Comparison of ENCODE assay signal across 8 cellular contexts in the genomic region with DNA sequence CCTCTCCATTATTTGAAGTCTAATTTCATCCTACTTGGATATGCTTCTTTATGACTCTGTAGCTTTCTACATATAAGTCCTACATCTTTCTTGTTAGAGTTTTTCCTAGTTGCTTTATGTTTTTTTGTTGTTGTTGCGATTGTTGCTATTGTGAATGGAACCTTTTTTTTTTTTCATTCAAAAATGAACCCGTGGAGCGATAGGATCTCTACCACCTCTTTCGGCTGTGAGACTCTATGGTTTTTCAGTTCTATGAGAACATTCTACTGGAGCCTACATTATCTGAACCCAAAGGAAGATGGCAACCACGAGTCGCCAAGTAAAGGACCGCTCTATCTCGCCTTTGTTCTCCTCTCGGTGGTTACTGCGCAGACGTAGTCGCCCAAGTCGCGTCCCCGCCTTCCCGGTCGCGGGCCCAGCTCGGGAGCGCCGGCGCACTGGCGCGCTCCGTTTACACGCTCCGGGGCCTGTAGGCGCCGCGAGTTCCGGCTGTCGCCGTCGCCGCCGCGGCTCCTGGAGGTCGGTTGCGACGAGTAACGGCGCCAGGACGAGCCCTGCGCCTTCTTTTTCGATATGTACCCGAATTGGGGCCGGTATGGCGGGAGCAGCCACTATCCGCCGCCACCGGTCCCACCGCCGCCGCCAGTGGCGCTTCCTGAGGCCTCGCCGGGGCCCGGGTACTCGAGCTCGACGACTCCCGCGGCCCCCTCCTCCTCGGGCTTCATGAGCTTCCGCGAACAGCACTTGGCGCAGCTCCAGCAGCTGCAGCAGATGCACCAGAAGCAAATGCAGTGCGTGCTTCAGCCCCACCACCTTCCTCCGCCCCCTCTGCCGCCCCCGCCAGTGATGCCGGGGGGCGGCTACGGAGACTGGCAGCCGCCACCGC. TPM values are rescaled to one million over a fixed set of nuclear protein-coding genes. Genes with fewer than 3 reads are reported as not detected.
A peak's percentile ranks its signal among the peaks of the same experiment; 100 is the strongest.
DNase-seq lines count a peak whose midpoint lies in the region; ATAC-seq and TF ChIP-seq lines count a peak whose summit lies in the region.

A gene with protein sequence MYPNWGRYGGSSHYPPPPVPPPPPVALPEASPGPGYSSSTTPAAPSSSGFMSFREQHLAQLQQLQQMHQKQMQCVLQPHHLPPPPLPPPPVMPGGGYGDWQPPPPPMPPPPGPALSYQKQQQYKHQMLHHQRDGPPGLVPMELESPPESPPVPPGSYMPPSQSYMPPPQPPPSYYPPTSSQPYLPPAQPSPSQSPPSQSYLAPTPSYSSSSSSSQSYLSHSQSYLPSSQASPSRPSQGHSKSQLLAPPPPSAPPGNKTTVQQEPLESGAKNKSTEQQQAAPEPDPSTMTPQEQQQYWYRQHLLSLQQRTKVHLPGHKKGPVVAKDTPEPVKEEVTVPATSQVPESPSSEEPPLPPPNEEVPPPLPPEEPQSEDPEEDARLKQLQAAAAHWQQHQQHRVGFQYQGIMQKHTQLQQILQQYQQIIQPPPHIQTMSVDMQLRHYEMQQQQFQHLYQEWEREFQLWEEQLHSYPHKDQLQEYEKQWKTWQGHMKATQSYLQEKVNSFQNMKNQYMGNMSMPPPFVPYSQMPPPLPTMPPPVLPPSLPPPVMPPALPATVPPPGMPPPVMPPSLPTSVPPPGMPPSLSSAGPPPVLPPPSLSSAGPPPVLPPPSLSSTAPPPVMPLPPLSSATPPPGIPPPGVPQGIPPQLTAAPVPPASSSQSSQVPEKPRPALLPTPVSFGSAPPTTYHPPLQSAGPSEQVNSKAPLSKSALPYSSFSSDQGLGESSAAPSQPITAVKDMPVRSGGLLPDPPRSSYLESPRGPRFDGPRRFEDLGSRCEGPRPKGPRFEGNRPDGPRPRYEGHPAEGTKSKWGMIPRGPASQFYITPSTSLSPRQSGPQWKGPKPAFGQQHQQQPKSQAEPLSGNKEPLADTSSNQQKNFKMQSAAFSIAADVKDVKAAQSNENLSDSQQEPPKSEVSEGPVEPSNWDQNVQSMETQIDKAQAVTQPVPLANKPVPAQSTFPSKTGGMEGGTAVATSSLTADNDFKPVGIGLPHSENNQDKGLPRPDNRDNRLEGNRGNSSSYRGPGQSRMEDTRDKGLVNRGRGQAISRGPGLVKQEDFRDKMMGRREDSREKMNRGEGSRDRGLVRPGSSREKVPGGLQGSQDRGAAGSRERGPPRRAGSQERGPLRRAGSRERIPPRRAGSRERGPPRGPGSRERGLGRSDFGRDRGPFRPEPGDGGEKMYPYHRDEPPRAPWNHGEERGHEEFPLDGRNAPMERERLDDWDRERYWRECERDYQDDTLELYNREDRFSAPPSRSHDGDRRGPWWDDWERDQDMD (N-terminal part only) (plus strand): TSS at position 400 of the 886 bp plus-strand sequence. CDS start 174 bp downstream, at position 574.

- H3K36me3 ChIP-seq in gastroesophageal sphincter = no peaks in the 10 kb centered on the region
- no peaks in the 10 kb centered on the region for H3K36me3 ChIP-seq in suprapubic skin

- H3K27ac ChIP-seq in gastroesophageal sphincter = peak within 1 kb of the TSS; percentile 54 to 97 (median 86)
- peak within 1 kb of the TSS; percentile 97 for H3K27ac ChIP-seq in suprapubic skin

- H3K9me3 ChIP-seq in gastroesophageal sphincter (no peaks in the 10 kb centered on the region), suprapubic skin (no peaks in the 10 kb centered on the region)

- peaks cover 0 to 49% (median 4%) of the 10 kb centered on the region in 3 donors for H3K4me1 ChIP-seq in gastroesophageal sphincter
- peaks cover 51% of the 10 kb centered on the region for H3K4me1 ChIP-seq in suprapubic skin

- no peak for TF ChIP-seq EP300 in gastroesophageal sphincter (IDR thresholded peaks at IDR 0.05)
- no peak for TF ChIP-seq EP300 in suprapubic skin (IDR thresholded peaks at IDR 0.05)

- CTCF ChIA-PET in HEK293T (lab: Yijun Ruan, JAX) = interaction anchor here (0.5 to 0.7 kb wide), 3 partner anchors 432 to 681 kb away, joined by 3 to 5 read pairs (median 5); no protein-coding TSS in a partner anchor
- CTCF ChIA-PET in activated naive CD4-positive, alpha-beta T cell treated with anti-CD3 and anti-CD28 coated beads, Interleukin-2, amount 10 ng/mL, durations not matched to agents 7 days and 5 days (lab: Charles Lee) = interaction anchor here (0.7 to 2.5 kb wide), 10 partner anchors 16 to 441 kb away, joined by 3 to 9 read pairs (median 4); a partner anchor contains a TSS

- peaks cover 48% of the 10 kb centered on the region for H3K4me1 Mint-ChIP-seq in activated naive CD4-positive, alpha-beta T cell treated with anti-CD3 and anti-CD28 coated beads, Interleukin-2, amount 10 ng/mL, durations not matched to agents 7 days and 5 days

- H3K9me3 Mint-ChIP-seq in activated naive CD4-positive, alpha-beta T cell treated with anti-CD3 and anti-CD28 coated beads, Interleukin-2, amount 10 ng/mL, durations not matched to agents 7 days and 5 days = peaks cover 1% of the 10 kb centered on the region

- peak within 1 kb of the TSS; percentile 98 for H3K4me3 Mint-ChIP-seq in activated naive CD4-positive, alpha-beta T cell treated with anti-CD3 and anti-CD28 coated beads, Interleukin-2, amount 10 ng/mL, durations not matched to agents 7 days and 5 days

- WGBS in gastroesophageal sphincter (ENCODE audit: low coverage in 1 of 2), 2 donors = 0% methylated on average over 3 to 4 of the region's 76 CpGs
- under 1% methylated on average over 60 of the region's 76 CpGs for WGBS in suprapubic skin

- H3K27me3 Mint-ChIP-seq in activated naive CD4-positive, alpha-beta T cell treated with anti-CD3 and anti-CD28 coated beads, Interleukin-2, amount 10 ng/mL, durations not matched to agents 7 days and 5 days = no peaks in the 10 kb centered on the region

- POLR2A ChIA-PET in HEK293T (lab: Yijun Ruan, JAX) = interaction anchor here (0.5 to 2.1 kb wide), 11 partner anchors 8 to 162 kb away, joined by 3 to 12 read pairs (median 3); no protein-coding TSS in a partner anchor

- peak; percentile 87 to 88 for TF ChIP-seq POLR2A in gastroesophageal sphincter (IDR thresholded peaks at IDR 0.05)
- TF ChIP-seq POLR2A in suprapubic skin (IDR thresholded peaks at IDR 0.05) = peak; percentile 58 to 89

- peaks cover 32% of the 10 kb centered on the region for H3K36me3 Mint-ChIP-seq in activated naive CD4-positive, alpha-beta T cell treated with anti-CD3 and anti-CD28 coated beads, Interleukin-2, amount 10 ng/mL, durations not matched to agents 7 days and 5 days

- H3K4me3 ChIP-seq in gastroesophageal sphincter (peak within 1 kb of the TSS; percentile 74 to 86), suprapubic skin (peak within 1 kb of the TSS; percentile 94)

- peak; percentile 99 for ATAC-seq in gastroesophageal sphincter

- DNase-seq in GM04503 (ENCODE audit: low read depth) (peak; percentile 88), HEK293T (ENCODE audit: extremely low spot score) (peak; percentile 94), MV-4-11 (lab: John Stamatoyannopoulos, UW) (peak; percentile 97), SK-N-DZ (ENCODE audit: low spot score) (peak; percentile 96), non-pigmented ciliary epithelial cell (ENCODE audit: low read depth) (peak; percentile 92), suprapubic skin (ENCODE audit: low spot score in 2 of 2) (peak; percentile 93 to 94)
- peak; percentile 93 for DNase-seq in activated naive CD4-positive, alpha-beta T cell treated with anti-CD3 and anti-CD28 coated beads, Interleukin-2, amount 10 ng/mL, durations not matched to agents 7 days and 5 days

- TF ChIP-seq CTCF in gastroesophageal sphincter (IDR thresholded peaks at IDR 0.05) = peak in 3 of 4 experiments; percentile 17 to 73 (median 40)
- TF ChIP-seq CTCF in suprapubic skin (IDR thresholded peaks at IDR 0.05) = peak in 1 of 2 donors; percentile 34

- no peaks in the 10 kb centered on the region for H3K27me3 ChIP-seq in gastroesophageal sphincter
- no peaks in the 10 kb centered on the region for H3K27me3 ChIP-seq in suprapubic skin

- peak within 1 kb of the TSS; percentile 84 for H3K27ac Mint-ChIP-seq in activated naive CD4-positive, alpha-beta T cell treated with anti-CD3 and anti-CD28 coated beads, Interleukin-2, amount 10 ng/mL, durations not matched to agents 7 days and 5 days

TF ChIP-seq in HEK293T, 16 proteins besides CTCF, POLR2A, EP300 and RAD21:
- no peak for TF ChIP-seq HDGF (IDR thresholded peaks at IDR 0.05; ENCODE audit: borderline replicate concordance)
- TF ChIP-seq L3MBTL2 (conservative IDR thresholded peaks at IDR 0.05) = peak; percentile 63
- no peak for TF ChIP-seq LEF1 (IDR thresholded peaks at IDR 0.05; ENCODE audit: borderline replicate concordance)
- TF ChIP-seq ARNT (IDR thresholded peaks at IDR 0.05) = no peak
- 0 out of 2 replicates have a peak, but pooled peaks have one; percentile 14 for TF ChIP-seq NFRKB (IDR thresholded peaks at IDR 0.05)
- TF ChIP-seq, protein P1, sequence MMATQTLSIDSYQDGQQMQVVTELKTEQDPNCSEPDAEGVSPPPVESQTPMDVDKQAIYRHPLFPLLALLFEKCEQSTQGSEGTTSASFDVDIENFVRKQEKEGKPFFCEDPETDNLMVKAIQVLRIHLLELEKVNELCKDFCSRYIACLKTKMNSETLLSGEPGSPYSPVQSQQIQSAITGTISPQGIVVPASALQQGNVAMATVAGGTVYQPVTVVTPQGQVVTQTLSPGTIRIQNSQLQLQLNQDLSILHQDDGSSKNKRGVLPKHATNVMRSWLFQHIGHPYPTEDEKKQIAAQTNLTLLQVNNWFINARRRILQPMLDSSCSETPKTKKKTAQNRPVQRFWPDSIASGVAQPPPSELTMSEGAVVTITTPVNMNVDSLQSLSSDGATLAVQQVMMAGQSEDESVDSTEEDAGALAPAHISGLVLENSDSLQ (IDR thresholded peaks at IDR 0.05) = no peak
- peak; percentile 57 for TF ChIP-seq ELF4 (IDR thresholded peaks at IDR 0.05)
- no peak for TF ChIP-seq BHLHE40 (IDR thresholded peaks at IDR 0.05; ENCODE audit: borderline replicate concordance)
- TF ChIP-seq TARDBP (IDR thresholded peaks at IDR 0.05) = no peak
- TF ChIP-seq SUZ12 (IDR thresholded peaks at IDR 0.05) = no peak
- TF ChIP-seq FOXA1 (IDR thresholded peaks at IDR 0.05) = no peak
- no peak for TF ChIP-seq SP1 (IDR thresholded peaks at IDR 0.05)
- no peak for TF ChIP-seq FOXM1 (IDR thresholded peaks at IDR 0.05; ENCODE audit: borderline replicate concordance)
- no peak for TF ChIP-seq CTBP1 (IDR thresholded peaks at IDR 0.05; ENCODE audit: borderline replicate concordance)
- no peak for TF ChIP-seq FOXK2 (IDR thresholded peaks at IDR 0.05)
- peak; percentile 98 for TF ChIP-seq ZNF384 (IDR thresholded peaks at IDR 0.05)

RNA-seq across cellular contexts. Expression of the gene that starts here (rescaled TPM):
- polyA plus RNA-seq in SK-N-DZ (2014; cell fraction: cytosol; rRNA removed) = 25.6 and 27.1 TPM in 2 replicates
- polyA plus RNA-seq in SK-N-DZ (2014; cell fraction: nucleus; rRNA removed) = 34.3 and 34.7 TPM in 2 replicates
- total RNA-seq in gastroesophageal sphincter (10 to 100 TPM; 23.3 to 54.8 (median 44.7) TPM), suprapubic skin (100 to 1,000 TPM in 1 of 4 donors, 10 to 100 TPM in 3; 42.9 to 118 (median 58.2) TPM)

Comparison
In these comparisons a context has a peak if more than half of its experiments do, and no peak if none do; other contexts are left out.
1. Peak in every context shown above with its lines: DNase-seq, ATAC-seq, H3K4me3 ChIP-seq and H3K27ac ChIP-seq.